ENCODE assay signal across 24 cellular contexts in genomic region chr1:241401156-241401555, GRCh38. TPM values are rescaled to one million over a fixed set of nuclear protein-coding genes. Genes with fewer than 3 reads are reported as not detected.
DNase-seq lines count a peak whose midpoint lies in the region; ATAC-seq, FAIRE-seq and TF ChIP-seq lines count a peak whose summit lies in the region.
"Had no signal": no experiment of that assay in that cellular context is flagged by ENCODE, and none has a peak within 500 bp of the region (broad histone marks: within the 10 kb centered on the region; RNA-seq: fewer than 3 reads in every experiment).

No MANE protein-coding gene starts in this region.

- H3K36me3 ChIP-seq in A673 (ENCODE audit: insufficient read depth, low read length, poor library complexity, severe bottlenecking) = no peaks in the 10 kb centered on the region
- H3K36me3 ChIP-seq: SJCRH30 had no signal

- H3K9me3 ChIP-seq in A673 (ENCODE audit: low read depth, low read length, poor library complexity, severe bottlenecking) = no peaks in the 10 kb centered on the region
- H3K9me3 ChIP-seq: SJCRH30 had no signal

- H3K4me1 ChIP-seq in A673 (ENCODE audit: insufficient read depth, low read length, poor library complexity, severe bottlenecking) = no peaks in the 10 kb centered on the region
- H3K4me1 ChIP-seq: SJCRH30 had no signal

- DNase-seq in A673 (ENCODE audit: low spot score) (peak; percentile 35), Daoy (ENCODE audit: low read depth) (peak; percentile 55), NCI-H69 (lab: John Stamatoyannopoulos, UW) (peak; percentile 40), kidney tubule cell (ENCODE audit: low spot score) (peak; percentile 18), GM12891 (ENCODE audit: insufficient read length, low spot score) (no peak)
- DNase-seq: ACHN; CD8-positive, alpha-beta memory T cell; GDM1; GOT3; HCEC 1CT; Karpas-422; NCI-H1092; NCI-H1436; NCI-H187 treated with DMSO at 0.1 percent for 48 hours; NCI-H2171; NCI-H345; NCI-H526; SJCRH30; T-helper 9 cell had no signal

- H3K27me3 ChIP-seq in A673 (replicated peaks; ENCODE audit: insufficient read depth, low read depth, low read length, poor library complexity) = no peaks in the 10 kb centered on the region
- H3K27me3 ChIP-seq: SJCRH30 had no signal

- no peak overlapping the region for H3K4me3 ChIP-seq in A673 (ENCODE audit: low read depth, low read length, poor library complexity, severe bottlenecking)
- H3K4me3 ChIP-seq: SJCRH30 had no signal

- CTCF ChIA-PET in A673 (lab: Charles Lee) = no interaction called here

- no peak for TF ChIP-seq POLR2A in GM12891 (IDR thresholded peaks at IDR 0.05; ENCODE audit: low read depth, low read length)

- TF ChIP-seq CTCF in A673 (conservative IDR thresholded peaks at IDR 0.05; ENCODE audit: low read depth, low read length) = no peak

- ATAC-seq in HG02678 (IDR thresholded peaks at IDR 0.05; ENCODE audit: unreplicated experiment) (no peak), HG02981 (IDR thresholded peaks at IDR 0.05; ENCODE audit: unreplicated experiment) (no peak)

- no TSS peak for BruUV-seq in A673 (replicated peaks; lab: Mats Ljungman, UMichigan)

- intact Hi-C loops in A673 (cut with micrococcal nuclease; ENCODE audit: unreplicated experiment) = loop anchor here (10.0 kb wide), 1 partner anchor 666 kb away; no protein-coding TSS in a partner anchor

- POLR2A ChIA-PET in A673 (lab: Charles Lee; ENCODE audit: low non-redundant PET) = no interaction called here

- H3K27ac ChIP-seq in A673 (ENCODE audit: low read depth, low read length, poor library complexity, severe bottlenecking) = no peak overlapping the region
- H3K27ac ChIP-seq: C4-2B, SJCRH30 had no signal

- FAIRE-seq in GM12891 (lab: Jason Lieb, UNC) = no peak
- FAIRE-seq: GM19239 had no signal

TF ChIP-seq in GM12891, 5 proteins besides CTCF, POLR2A, EP300 and RAD21:
- no peak for TF ChIP-seq POLR2AphosphoS5 (IDR thresholded peaks at IDR 0.05; ENCODE audit: low read depth, low read length)
- TF ChIP-seq TAF1 (IDR thresholded peaks at IDR 0.05; ENCODE audit: low read depth, low read length) = no peak
- no peak for TF ChIP-seq POU2F2 (IDR thresholded peaks at IDR 0.05; ENCODE audit: low read depth, low read length)
- TF ChIP-seq SPI1 (IDR thresholded peaks at IDR 0.05; ENCODE audit: low read depth, low read length) = no peak
- TF ChIP-seq PAX5 (IDR thresholded peaks at IDR 0.05; ENCODE audit: insufficient read depth, low read length, severe bottlenecking) = no peak

RNA-seq across cellular contexts. Expression of gene RGS7, which starts 44.2 kb away (rescaled TPM):
- total RNA-seq in A673 (2021) = not detected in 2 replicates
- 0.27 and 0.74 TPM in 2 replicates for total RNA-seq in Daoy (2014; rRNA removed; shearing (Covaris generic))
- not detected for polyA plus RNA-seq in GM12891 (2012; ENCODE audit: low read depth, missing spikeins)
- total RNA-seq: CD8-positive, alpha-beta memory T cell; T-helper 1 cell treated with Interleukin-12 subunit alpha and Interleukin-12 subunit beta and Interleukin-4 antibody, amounts not matched to agents 30 ng/mL and 1 ng/mL, for 36 hours had no signal
- polyA plus RNA-seq: CD8-positive, alpha-beta memory T cell had no signal
